In the genomic region with DNA sequence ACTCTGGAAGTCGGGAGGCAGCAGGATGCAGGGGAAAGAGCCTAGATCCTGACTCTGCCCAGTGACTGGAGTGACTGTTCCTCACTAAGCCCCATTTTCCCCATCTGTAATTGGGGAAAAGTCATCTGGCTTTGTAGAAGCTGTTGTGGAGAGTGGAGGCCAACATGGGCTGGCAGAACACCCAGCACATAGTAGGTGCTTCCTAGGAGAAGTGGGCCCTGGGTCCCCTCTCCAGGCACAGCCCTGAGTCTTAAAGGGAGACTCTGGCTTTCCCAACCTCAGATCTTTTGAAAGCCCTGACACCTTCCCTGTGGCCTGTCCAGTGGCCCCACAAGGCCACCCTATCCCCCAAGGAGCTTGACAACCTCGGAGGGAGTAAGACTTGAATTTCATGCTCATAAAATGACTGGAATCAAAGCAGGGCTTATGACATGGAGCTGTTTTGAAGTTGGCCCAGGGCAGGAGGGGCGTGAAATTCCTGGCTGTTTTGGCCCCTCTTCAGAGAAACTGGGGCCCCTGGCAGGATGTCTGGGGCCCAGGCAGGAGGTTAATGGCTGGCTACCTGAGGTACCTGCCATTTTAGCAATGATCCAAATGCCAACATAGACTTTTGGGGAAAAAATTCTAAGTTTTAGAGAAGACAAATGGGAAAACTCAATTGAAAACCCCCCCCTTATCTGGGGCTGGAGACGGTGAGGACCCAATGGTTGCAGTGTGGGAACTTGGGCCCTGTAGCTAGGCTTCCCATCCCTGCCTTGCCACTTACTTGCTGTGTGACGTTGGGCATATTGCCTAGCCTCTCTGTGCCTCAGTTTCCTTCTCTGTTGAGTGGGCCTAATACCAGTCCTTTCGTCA, we compare ENCODE assay signal across 30 cellular contexts.
"Had no signal": no experiment of that assay in that cellular context is flagged by ENCODE, and none has a peak within 500 bp of the region (broad histone marks: within the 10 kb centered on the region; RNA-seq: fewer than 3 reads in every experiment).

No MANE protein-coding gene starts in this region.

- H3K4me1 ChIP-seq: Peyer's patch had no signal

- ATAC-seq: activated CD8-positive, alpha-beta T cell treated with anti-CD3 and anti-CD28 coated beads for 36 hours; activated T-cell treated with anti-CD3 and anti-CD28 coated beads, Interleukin-2, amount 50 U/mL, for 72 hours; activated T-helper 17 cell treated with anti-CD3 and anti-CD28 coated beads, Interleukin-2, amount 50 U/mL, for 72 hours; PC-3 had no signal

- H3K4me3 ChIP-seq: Peyer's patch, SJSA1 had no signal

- FAIRE-seq: TTC549 had no signal

- H3K27me3 ChIP-seq: brain microvascular endothelial cell, Peyer's patch, SJSA1 had no signal

- DNase-seq: activated CD4-positive, alpha-beta T cell treated with anti-CD3 and anti-CD28 coated beads, Interleukin-2, amount 10 ng/mL, durations not matched to agents 24 days and 14 days; activated CD4-positive, alpha-beta T cell treated with anti-CD3 and anti-CD28 coated beads, Interleukin-2, amount 50 U/mL, for 4 hours; activated CD8-positive, alpha-beta T cell treated with anti-CD3 and anti-CD28 coated beads for 36 hours; activated effector memory CD4-positive, alpha-beta T cell treated with anti-CD3 and anti-CD28 coated beads, Interleukin-2, amount 50 U/mL, for 16 hours; activated naive CD4-positive, alpha-beta T cell; activated naive CD4-positive, alpha-beta T cell treated with anti-CD3 and anti-CD28 coated beads, Interleukin-2, amount 50 U/mL, for 16 hours; activated naive CD8-positive, alpha-beta T cell treated with anti-CD3 and anti-CD28 coated beads for 36 hours; activated T-cell treated with anti-CD3 and anti-CD28 coated beads, Interleukin-2, amount 50 U/mL, for 1 hour; activated T-cell treated with anti-CD3 and anti-CD28 coated beads, Interleukin-2, amount 50 U/mL, for 72 hours; amniotic stem cell; aorta; brain microvascular endothelial cell; central memory CD4-positive, alpha-beta T cell; NCI-H1105; NCI-H1436; NCI-H1694; NCI-H2029; NCI-H2171; NCI-H510A; NCI-H526; NCI-H748 treated with DMSO at 0.1 percent for 48 hours; NK-92 treated with Interleukin-12 subunit alpha and Interleukin-12 subunit beta, amount 100 ng/mL, for 24 hours; PC-3; Peyer's patch; RPMI8226; SHP77 treated with DMSO at 0.1 percent for 48 hours; SK-N-SH had no signal

- H3K27ac ChIP-seq: brain microvascular endothelial cell, Peyer's patch, SJSA1 had no signal

- H3K4me2 ChIP-seq: SK-N-SH had no signal

- H3K36me3 ChIP-seq: brain microvascular endothelial cell, Peyer's patch, SJSA1 had no signal

- H3K9me3 ChIP-seq: Peyer's patch, SJSA1, SK-N-SH had no signal

- H3K9ac ChIP-seq: SK-N-SH had no signal
